Comparison of ENCODE assay signal across 8 cellular contexts in genomic region chr19:39410620-39411005, GRCh38. TPM values are rescaled to one million over a fixed set of nuclear protein-coding genes. Genes with fewer than 3 reads are reported as not detected.
DNase-seq lines count a peak whose midpoint lies in the region; ATAC-seq, FAIRE-seq and TF ChIP-seq lines count a peak whose summit lies in the region.

No MANE protein-coding gene starts in this region.

- H3K4me3 ChIP-seq in right atrium auricular region = peak overlapping the region; percentile 86 to 89
- peak overlapping the region in 1 of 2 donors; percentile 99 for H3K4me3 ChIP-seq in small intestine (ENCODE audit: low read depth in 1 of 2, low read length in 2 of 2)

- H3K9me3 ChIP-seq in right atrium auricular region (no peaks in the 10 kb centered on the region), small intestine (ENCODE audit: control insufficient read depth, low read depth) (no peaks in the 10 kb centered on the region)

- H3K4me1 Mint-ChIP-seq in HFFc6 (ENCODE audit: low read depth) = peaks cover 63% of the 10 kb centered on the region
- H3K4me1 Mint-ChIP-seq in activated CD8-positive, alpha-beta T cell treated with anti-CD3 and anti-CD28 coated beads, Interleukin-2, amount 10 ng/mL, durations not matched to agents 7 days and 5 days (ENCODE audit: low read depth) = peaks cover 43% of the 10 kb centered on the region

- no peak for ATAC-seq in activated CD8-positive, alpha-beta T cell treated with anti-CD3 and anti-CD28 coated beads, Interleukin-2, amount 10 ng/mL, durations not matched to agents 7 days and 5 days
- no peak for ATAC-seq in GM21381 (IDR thresholded peaks at IDR 0.05; ENCODE audit: unreplicated experiment)

- H3K36me3 Mint-ChIP-seq in HFFc6 (ENCODE audit: low read depth) = peaks cover 28% of the 10 kb centered on the region
- peaks cover 50% of the 10 kb centered on the region for H3K36me3 Mint-ChIP-seq in activated CD8-positive, alpha-beta T cell treated with anti-CD3 and anti-CD28 coated beads, Interleukin-2, amount 10 ng/mL, durations not matched to agents 7 days and 5 days (ENCODE audit: low read depth)

- POLR2A ChIA-PET in activated CD8-positive, alpha-beta T cell treated with anti-CD3 and anti-CD28 coated beads, Interleukin-2, amount 10 ng/mL, durations not matched to agents 7 days and 5 days (lab: Charles Lee) = interaction anchor here (0.6 to 4.7 kb wide), 4 partner anchors 11 to 98 kb away, joined by 3 to 93 read pairs (median 39); partner anchors contain the start of genes MED29, PAF1 and RPS16
- POLR2A ChIA-PET in HEK293T (lab: Yijun Ruan, JAX) = interaction anchor here (1.3 to 2.3 kb wide), 3 partner anchors 8 to 25 kb away, joined by 4 to 16 read pairs (median 9); partner anchors contain the start of gene RPS16

- WGBS in small intestine, 3 donors = 10 to 38% (median 19%) methylated on average over 2 of the region's 2 CpGs

- CTCF ChIA-PET in activated CD8-positive, alpha-beta T cell treated with anti-CD3 and anti-CD28 coated beads, Interleukin-2, amount 10 ng/mL, durations not matched to agents 7 days and 5 days (lab: Charles Lee) = interaction anchor here (1.0 to 2.2 kb wide), 9 partner anchors 9 to 129 kb away, joined by 3 to 145 read pairs (median 9); partner anchors contain the start of genes GMFG, MED29, PAF1 and SAMD4B
- CTCF ChIA-PET in HEK293T (lab: Yijun Ruan, JAX) = interaction anchor here (0.9 to 1.9 kb wide), 2 partner anchors 13 to 68 kb away, joined by 3 to 25 read pairs; partner anchors contain the start of gene SAMD4B

- no peak for TF ChIP-seq CTCF in HFFc6 (IDR thresholded peaks at IDR 0.05)
- no peak for TF ChIP-seq CTCF in right atrium auricular region (IDR thresholded peaks at IDR 0.05)

- intact Hi-C loops in posterior cingulate gyrus (cut with DNase I) = loop anchor here (1.0 to 5.0 kb wide), 2 partner anchors 13 to 68 kb away; partner anchors contain the start of gene SAMD4B

- peak overlapping the region; percentile 92 for H3K4me3 Mint-ChIP-seq in HFFc6
- H3K4me3 Mint-ChIP-seq in activated CD8-positive, alpha-beta T cell treated with anti-CD3 and anti-CD28 coated beads, Interleukin-2, amount 10 ng/mL, durations not matched to agents 7 days and 5 days = peak overlapping the region; percentile 97

- peak overlapping the region; percentile 99 to 100 for H3K27ac ChIP-seq in right atrium auricular region
- peak overlapping the region; percentile 99 to 100 for H3K27ac ChIP-seq in small intestine (ENCODE audit: low read depth in 1 of 2, low read length in 1 of 2)

- peaks cover 23% of the 10 kb centered on the region for H3K9me3 Mint-ChIP-seq in HFFc6
- no peaks in the 10 kb centered on the region for H3K9me3 Mint-ChIP-seq in activated CD8-positive, alpha-beta T cell treated with anti-CD3 and anti-CD28 coated beads, Interleukin-2, amount 10 ng/mL, durations not matched to agents 7 days and 5 days (ENCODE audit: insufficient read depth)

- DNase-seq in HFFc6 (no peak), right atrium auricular region (ENCODE audit: low spot score) (no peak), small intestine (no peak), HEK293T (ENCODE audit: extremely low spot score) (no peak), posterior cingulate gyrus (no peak), DMS153 treated with DMSO at 0.1 percent for 48 hours (lab: John Stamatoyannopoulos, UW; ENCODE audit: unreplicated experiment) (no peak)
- DNase-seq in activated CD8-positive, alpha-beta T cell treated with anti-CD3 and anti-CD28 coated beads, Interleukin-2, amount 10 ng/mL, durations not matched to agents 7 days and 5 days = no peak

- H3K27me3 ChIP-seq in right atrium auricular region (no peaks in the 10 kb centered on the region), small intestine (ENCODE audit: control insufficient read depth in 2 of 2, insufficient read depth in 2 of 2, low read length in 2 of 2) (no peaks in the 10 kb centered on the region)

- H3K27me3 Mint-ChIP-seq in HFFc6 (ENCODE audit: insufficient read depth) = peaks cover 57% of the 10 kb centered on the region
- no peaks in the 10 kb centered on the region for H3K27me3 Mint-ChIP-seq in activated CD8-positive, alpha-beta T cell treated with anti-CD3 and anti-CD28 coated beads, Interleukin-2, amount 10 ng/mL, durations not matched to agents 7 days and 5 days (ENCODE audit: low read depth)

- peak overlapping the region; percentile 91 for H3K27ac Mint-ChIP-seq in HFFc6
- H3K27ac Mint-ChIP-seq in activated CD8-positive, alpha-beta T cell treated with anti-CD3 and anti-CD28 coated beads, Interleukin-2, amount 10 ng/mL, durations not matched to agents 7 days and 5 days = peak overlapping the region; percentile 89

- no peak for FAIRE-seq in small intestine (lab: Jason Lieb, UNC)

- H3K36me3 ChIP-seq in right atrium auricular region (peaks cover 25% of the 10 kb centered on the region), small intestine (ENCODE audit: control insufficient read depth in 2 of 2, insufficient read depth in 2 of 2, low read length in 2 of 2) (peaks cover 5 to 10% of the 10 kb centered on the region in 2 donors)

- H3K4me1 ChIP-seq in right atrium auricular region (peaks cover 0 to 46% of the 10 kb centered on the region in 2 donors), small intestine (ENCODE audit: control insufficient read depth in 2 of 2, insufficient read depth in 1 of 2, low read depth in 1 of 2, low read length in 1 of 2) (no peaks in the 10 kb centered on the region)

TF ChIP-seq in HEK293T, 16 proteins besides CTCF, POLR2A, EP300 and RAD21:
- TF ChIP-seq NFRKB (IDR thresholded peaks at IDR 0.05) (no peak), SUZ12 (IDR thresholded peaks at IDR 0.05) (no peak), ZNF384 (IDR thresholded peaks at IDR 0.05) (no peak), HDGF (IDR thresholded peaks at IDR 0.05; ENCODE audit: borderline replicate concordance) (no peak), SP1 (IDR thresholded peaks at IDR 0.05) (no peak), TARDBP (IDR thresholded peaks at IDR 0.05) (no peak), LEF1 (IDR thresholded peaks at IDR 0.05; ENCODE audit: borderline replicate concordance) (no peak), FOXM1 (IDR thresholded peaks at IDR 0.05; ENCODE audit: borderline replicate concordance) (no peak), ELF4 (IDR thresholded peaks at IDR 0.05) (no peak), CTBP1 (IDR thresholded peaks at IDR 0.05; ENCODE audit: borderline replicate concordance) (no peak), PKNOX1 (IDR thresholded peaks at IDR 0.05) (no peak), L3MBTL2 (conservative IDR thresholded peaks at IDR 0.05) (no peak), FOXA1 (IDR thresholded peaks at IDR 0.05) (no peak)

RNA-seq across cellular contexts. Expression of gene PLEKHG2, which starts 1.9 kb away (rescaled TPM):
- total RNA-seq in HFFc6 (2021; fragmentation: NEBNext Ultra II Directional; extraction: Animal tissue kit (Norgen Biotek cat#: 25700)) = 10 to 100 TPM; 38.3 to 56.0 (median 45.7) TPM
- 10 to 100 TPM; 64.4 to 68.5 TPM for total RNA-seq in activated CD8-positive, alpha-beta T cell treated with anti-CD3 and anti-CD28 coated beads, Interleukin-2, amount 10 ng/mL, durations not matched to agents 7 days and 5 days
- total RNA-seq in right atrium auricular region = 10 to 100 TPM in 1 of 2 donors, 1 to 10 TPM in 1; 7.5 to 12.0 TPM
- 1 to 10 TPM; 1.9 to 6.5 (median 6.1) TPM for polyA plus RNA-seq in small intestine

RNA-seq across cellular contexts. Expression of gene ZFP36, which starts 4.0 kb away (rescaled TPM):
- 10 to 100 TPM; 30.9 to 81.6 (median 68.5) TPM for total RNA-seq in HFFc6 (2021; fragmentation: NEBNext Ultra II Directional; extraction: Animal tissue kit (Norgen Biotek cat#: 25700))
- total RNA-seq in activated CD8-positive, alpha-beta T cell treated with anti-CD3 and anti-CD28 coated beads, Interleukin-2, amount 10 ng/mL, durations not matched to agents 7 days and 5 days = 10 to 100 TPM; 72.4 to 91.4 TPM
- 100 to 1,000 TPM; 107 to 202 TPM for total RNA-seq in right atrium auricular region
- 100 to 1,000 TPM; 104 to 222 (median 167) TPM for polyA plus RNA-seq in small intestine

RNA-seq across cellular contexts. Expression of gene MED29, which starts 19.4 kb away (rescaled TPM):
- 10 to 100 TPM; 38.2 to 48.5 (median 45.2) TPM for total RNA-seq in HFFc6 (2021; fragmentation: NEBNext Ultra II Directional; extraction: Animal tissue kit (Norgen Biotek cat#: 25700))
- total RNA-seq in activated CD8-positive, alpha-beta T cell treated with anti-CD3 and anti-CD28 coated beads, Interleukin-2, amount 10 ng/mL, durations not matched to agents 7 days and 5 days = 10 to 100 TPM; 32.6 to 39.3 TPM
- 10 to 100 TPM; 29.9 to 32.3 TPM for total RNA-seq in right atrium auricular region
- 10 to 100 TPM; 20.3 to 29.3 (median 21.9) TPM for polyA plus RNA-seq in small intestine

RNA-seq across cellular contexts. Expression of gene PAF1, which starts 19.7 kb away (rescaled TPM):
- 10 to 100 TPM; 46.8 to 70.0 (median 60.6) TPM for total RNA-seq in HFFc6 (2021; fragmentation: NEBNext Ultra II Directional; extraction: Animal tissue kit (Norgen Biotek cat#: 25700))
- 10 to 100 TPM; 48.2 to 48.9 TPM for total RNA-seq in activated CD8-positive, alpha-beta T cell treated with anti-CD3 and anti-CD28 coated beads, Interleukin-2, amount 10 ng/mL, durations not matched to agents 7 days and 5 days
- 10 to 100 TPM; 34.8 to 54.3 TPM for total RNA-seq in right atrium auricular region
- polyA plus RNA-seq in small intestine = 10 to 100 TPM; 32.9 to 39.2 (median 36.5) TPM

RNA-seq across cellular contexts. Expression of gene RPS16, which starts 25.1 kb away (rescaled TPM):
- 1,000 to 10,000 TPM; 1,647 to 2,008 (median 1,885) TPM for total RNA-seq in HFFc6 (2021; fragmentation: NEBNext Ultra II Directional; extraction: Animal tissue kit (Norgen Biotek cat#: 25700))
- total RNA-seq in activated CD8-positive, alpha-beta T cell treated with anti-CD3 and anti-CD28 coated beads, Interleukin-2, amount 10 ng/mL, durations not matched to agents 7 days and 5 days = 1,000 to 10,000 TPM; 2,100 to 2,157 TPM
- 1,000 to 10,000 TPM; 1,032 to 1,330 TPM for total RNA-seq in right atrium auricular region
- 1,000 to 10,000 TPM; 1,341 to 3,643 (median 3,272) TPM for polyA plus RNA-seq in small intestine
